25 cellular contexts compared by ENCODE assay signal in the genomic region with DNA sequence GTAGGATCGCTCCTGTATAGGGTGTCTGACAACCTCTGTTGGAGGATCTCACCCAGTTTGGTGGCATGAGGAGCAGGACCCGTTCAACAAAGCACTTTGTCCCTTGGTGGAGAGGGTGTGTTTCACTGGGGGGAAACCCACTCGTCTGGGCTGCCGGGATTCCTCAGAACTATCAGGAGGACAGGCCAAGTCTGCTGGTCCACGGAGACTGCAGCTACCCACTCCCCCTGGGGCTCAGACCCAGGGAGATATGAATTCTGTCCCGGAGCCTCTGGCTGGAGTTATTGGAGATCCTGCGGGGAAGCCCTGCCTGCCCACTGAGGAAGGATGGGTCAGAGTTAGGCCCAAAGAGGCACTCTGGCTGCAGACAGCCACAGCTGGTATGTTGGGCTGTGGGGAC.
"Had no signal": no experiment of that assay in that cellular context is flagged by ENCODE, and none has a peak within 500 bp of the region (broad histone marks: within the 10 kb centered on the region; RNA-seq: fewer than 3 reads in every experiment).

No MANE protein-coding gene starts in this region.

- DNase-seq: activated CD4-positive, alpha-beta memory T cell treated with anti-CD3 and anti-CD28 coated beads, Interleukin-2, amount 10 ng/mL, durations not matched to agents 7 days and 5 days; activated CD4-positive, alpha-beta T cell treated with anti-CD3 and anti-CD28 coated beads for 1 hour; activated CD4-positive, alpha-beta T cell treated with anti-CD3 and anti-CD28 coated beads for 4 hours; activated CD4-positive, alpha-beta T cell treated with anti-CD3 and anti-CD28 coated beads, Interleukin-2, amount 10 ng/mL, durations not matched to agents 7 days and 5 days; activated CD4-positive, alpha-beta T cell treated with anti-CD3 and anti-CD28 coated beads, Interleukin-2, amount 50 U/mL, for 4 hours; activated effector memory CD4-positive, alpha-beta T cell treated with Interleukin-2 at 50 U/mL for 16 hours; activated naive CD4-positive, alpha-beta T cell treated with anti-CD3 and anti-CD28 coated beads for 36 hours; activated naive CD8-positive, alpha-beta T cell treated with anti-CD3 and anti-CD28 coated beads for 36 hours; activated naive CD8-positive, alpha-beta T cell treated with anti-CD3 and anti-CD28 coated beads, Interleukin-2, amount 50 U/mL, for 24 hours; activated T-cell treated with anti-CD3 and anti-CD28 coated beads, Interleukin-2, amount 50 U/mL, for 4 hours; adrenal gland; amygdala; central memory CD4-positive, alpha-beta T cell; cerebellar nuclear complex; colonic mucosa; effector CD8-positive, alpha-beta T cell; erythroblast; foreskin keratinocyte; gastrocnemius medialis; T-helper 2 cell had no signal

- H3K4me3 ChIP-seq: adrenal gland, ascending aorta, breast epithelium, cardiac muscle cell, colonic mucosa, esophagus muscularis mucosa, gastrocnemius medialis had no signal

- H3K36me3 ChIP-seq: adrenal gland, ascending aorta, breast epithelium, cardiac muscle cell, colonic mucosa, esophagus muscularis mucosa, gastrocnemius medialis had no signal

- ATAC-seq: activated naive CD8-positive, alpha-beta T cell treated with anti-CD3 and anti-CD28 coated beads, Interleukin-2, amount 50 U/mL, for 24 hours; activated T-cell treated with anti-CD3 and anti-CD28 coated beads, Interleukin-2, amount 50 U/mL, for 4 hours; activated T-helper 17 cell treated with anti-CD3 and anti-CD28 coated beads, Interleukin-2, amount 50 U/mL, for 72 hours; gastrocnemius medialis had no signal

- H3K4me1 ChIP-seq: adrenal gland, breast epithelium, colonic mucosa, foreskin keratinocyte, gastrocnemius medialis had no signal

- H3K9me3 ChIP-seq: adrenal gland, ascending aorta, breast epithelium, colonic mucosa, esophagus muscularis mucosa, gastrocnemius medialis had no signal

- H3K27me3 ChIP-seq: ascending aorta, breast epithelium, cardiac muscle cell, colonic mucosa, esophagus muscularis mucosa, foreskin keratinocyte, gastrocnemius medialis had no signal

- H3K27ac ChIP-seq: adrenal gland, ascending aorta, breast epithelium, cardiac muscle cell, colonic mucosa, esophagus muscularis mucosa, foreskin keratinocyte, gastrocnemius medialis had no signal
